ENCODE assay signal across 12 cellular contexts in genomic region chr17:81722184-81723120, GRCh38. TPM values are rescaled to one million over a fixed set of nuclear protein-coding genes. Genes with fewer than 3 reads are reported as not detected.
DNase-seq lines count a peak whose midpoint lies in the region; ATAC-seq and TF ChIP-seq lines count a peak whose summit lies in the region.
"Had no signal": no experiment of that assay in that cellular context is flagged by ENCODE, and none has a peak within 500 bp of the region (broad histone marks: within the 10 kb centered on the region; RNA-seq: fewer than 3 reads in every experiment).

No MANE protein-coding gene starts in this region.

- no peaks in the 10 kb centered on the region for H3K36me3 ChIP-seq in breast epithelium
- H3K36me3 ChIP-seq in lower lobe of right lung: no peaks in the 10 kb centered on the region

- no peaks in the 10 kb centered on the region for H3K9me3 ChIP-seq in breast epithelium
- no peaks in the 10 kb centered on the region for H3K9me3 ChIP-seq in lower lobe of right lung

- H3K4me1 ChIP-seq in breast epithelium (peaks cover 0 to 12% of the 10 kb centered on the region in 2 donors), lower lobe of right lung (peaks cover 9% of the 10 kb centered on the region)

- no peak for TF ChIP-seq CTCF in C4-2B (conservative IDR thresholded peaks at IDR 0.05)
- TF ChIP-seq CTCF in breast epithelium (IDR thresholded peaks at IDR 0.05): peak in 2 of 3 donors; percentile 12 to 26
- TF ChIP-seq CTCF in lower lobe of right lung (IDR thresholded peaks at IDR 0.05): no peak

- peak; percentile 29 for DNase-seq in LHCN-M2 (ENCODE audit: low read depth)
- peak; percentile 85 to 97 for DNase-seq in breast epithelium (ENCODE audit: low spot score in 2 of 2)
- peak; percentile 83 for DNase-seq in lower lobe of right lung
- DNase-seq in NCI-H1436 (lab: John Stamatoyannopoulos, UW): no peak
- no peak for DNase-seq in activated CD4-positive, alpha-beta T cell treated with anti-CD3 and anti-CD28 coated beads for 1 hour
- no peak for DNase-seq in Ammon's horn (ENCODE audit: low spot score)
- DNase-seq: activated CD4-positive, alpha-beta memory T cell treated with anti-CD3 and anti-CD28 coated beads for 36 hours; cerebellar nuclear complex; NCI-H510A treated with DMSO at 0.1 percent for 48 hours had no signal

- H3K27ac ChIP-seq in C4-2B (peak overlapping the region; percentile 83), breast epithelium (peak overlapping the region in 1 of 2 donors; percentile 73), lower lobe of right lung (peak overlapping the region; percentile 24)

- peak; percentile 94 to 95 for ATAC-seq in lower lobe of right lung
- ATAC-seq in HG02623 (IDR thresholded peaks at IDR 0.05; ENCODE audit: unreplicated experiment): no peak

- no peaks in the 10 kb centered on the region for H3K27me3 ChIP-seq in breast epithelium
- peaks cover 3% of the 10 kb centered on the region for H3K27me3 ChIP-seq in lower lobe of right lung (ENCODE audit: low read depth)

- no peak for TF ChIP-seq POLR2A in breast epithelium (IDR thresholded peaks at IDR 0.05)

- no peak overlapping the region for H3K4me3 ChIP-seq in breast epithelium
- no peak overlapping the region for H3K4me3 ChIP-seq in lower lobe of right lung
- H3K4me3 ChIP-seq: smooth muscle cell had no signal

- intact Hi-C loops in breast epithelium (cut with DNase I; ENCODE audit: low total_unique reads): no loop called here
- intact Hi-C loops in lower lobe of right lung (cut with DNase I): no loop called here

RNA-seq across cellular contexts. Expression of gene SLC25A10, which starts 10.4 kb away (rescaled TPM):
- total RNA-seq in LHCN-M2 (2014; rRNA removed) (37.3 and 37.8 TPM in 2 replicates), breast epithelium (10 to 100 TPM in 2 of 3 donors, 1 to 10 TPM in 1; 9.8 to 28.0 (median 24.4) TPM), lower lobe of right lung (7.3 TPM)
- 13.6 TPM for polyA plus RNA-seq in LHCN-M2 (2012)

RNA-seq across cellular contexts. Expression of gene MRPL12, which starts 19.3 kb away (rescaled TPM):
- total RNA-seq in LHCN-M2 (2014; rRNA removed) (23.4 and 31.3 TPM in 2 replicates), breast epithelium (10 to 100 TPM; 18.4 to 32.3 (median 32.1) TPM), lower lobe of right lung (35.0 TPM)
- 105 TPM for polyA plus RNA-seq in LHCN-M2 (2012)

RNA-seq across cellular contexts. Expression of gene HGS, which starts 38.6 kb away (rescaled TPM):
- 157 and 200 TPM in 2 replicates for total RNA-seq in LHCN-M2 (2014; rRNA removed)
- polyA plus RNA-seq in LHCN-M2 (2012): 89.0 TPM
- 10 to 100 TPM; 61.0 to 75.0 (median 64.6) TPM for total RNA-seq in breast epithelium
- total RNA-seq in lower lobe of right lung: 92.0 TPM

RNA-seq across cellular contexts. Expression of gene ARL16, which starts 38.9 kb away (rescaled TPM):
- total RNA-seq in LHCN-M2 (2014; rRNA removed) (39.6 and 42.9 TPM in 2 replicates), breast epithelium (10 to 100 TPM; 34.9 to 44.2 (median 37.5) TPM), lower lobe of right lung (19.0 TPM)
- 47.5 TPM for polyA plus RNA-seq in LHCN-M2 (2012)

RNA-seq across cellular contexts. Expression of gene CCDC137, which starts 55.9 kb away (rescaled TPM):
- total RNA-seq in LHCN-M2 (2014; rRNA removed): 25.2 and 28.2 TPM in 2 replicates
- polyA plus RNA-seq in LHCN-M2 (2012): 23.7 TPM
- total RNA-seq in breast epithelium: 10 to 100 TPM in 2 of 3 donors, 1 to 10 TPM in 1; 8.6 to 14.4 (median 11.6) TPM
- 12.8 TPM for total RNA-seq in lower lobe of right lung

Comparison
In these comparisons a context has a peak if more than half of its experiments do, and no peak if none do; other contexts are left out.
1. CTCF ChIP-seq: peak in breast epithelium (2 of 3); none in C4-2B (single experiment) and lower lobe of right lung (single experiment).
2. DNase-seq: peak in LHCN-M2 (single experiment), breast epithelium (2 of 2) and lower lobe of right lung (single experiment); none in NCI-H1436 (single experiment), activated CD4-positive, alpha-beta T cell treated with anti-CD3 and anti-CD28 coated beads for 1 hour (single experiment) and Ammon's horn (single experiment).